ENCODE assay signal across 8 cellular contexts in the genomic region with DNA sequence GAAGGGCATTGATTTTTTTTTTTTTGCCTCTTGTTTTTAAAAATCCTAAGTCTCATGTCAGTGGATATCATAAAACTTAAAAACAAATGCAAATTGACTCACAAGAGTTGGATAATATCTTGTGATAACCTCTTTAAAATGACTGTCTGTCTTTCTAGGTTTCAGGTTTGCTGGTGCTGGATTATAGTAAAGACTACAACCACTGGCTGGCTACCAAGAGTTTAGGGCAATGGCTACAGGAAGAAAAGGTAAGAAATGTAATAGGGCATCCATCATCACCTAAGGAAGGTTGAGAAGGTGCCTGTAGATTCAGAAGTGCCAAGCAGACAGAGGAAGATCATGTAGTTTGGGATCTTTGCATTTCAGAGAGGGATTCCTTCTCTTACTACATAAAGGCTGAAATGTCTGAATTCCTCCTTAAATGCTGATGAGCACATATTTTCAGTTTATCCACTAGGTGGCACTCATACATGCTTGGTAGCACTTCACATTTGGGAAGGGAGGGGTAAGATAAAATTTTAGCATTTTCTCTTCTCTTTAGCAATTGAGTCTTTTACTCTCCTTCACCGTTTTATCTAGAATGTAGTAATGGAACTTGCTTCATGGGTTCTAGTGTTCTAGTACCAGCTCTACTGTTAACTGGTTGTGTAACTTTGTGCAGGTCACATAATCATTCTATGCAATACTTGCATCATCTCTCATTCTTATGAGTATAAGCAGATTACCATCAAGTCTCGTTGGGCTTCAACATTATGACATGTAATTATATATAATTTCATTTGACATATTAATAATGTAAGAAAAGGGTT. TPM values are rescaled to one million over a fixed set of nuclear protein-coding genes. Genes with fewer than 3 reads are reported as not detected.
DNase-seq lines count a peak whose midpoint lies in the region; ATAC-seq, FAIRE-seq and TF ChIP-seq lines count a peak whose summit lies in the region.

No MANE protein-coding gene starts in this region.

- intact Hi-C loops in left ventricle myocardium inferior (cut with micrococcal nuclease): no loop called here
- intact Hi-C loops in right cardiac atrium (cut with DNase I): no loop called here

- FAIRE-seq in RCC 7860 (lab: Jason Lieb, UNC): peak; percentile 41

- 22% methylated on average over 2 of the region's 2 CpGs for WGBS in right cardiac atrium
- WGBS in suprapubic skin: 22% methylated on average over 2 of the region's 2 CpGs

- DNase-seq in left ventricle myocardium inferior: no peak
- DNase-seq in right cardiac atrium: no peak
- DNase-seq in HT1080 (ENCODE audit: low read depth): peak; percentile 37
- DNase-seq in RCC 7860 (ENCODE audit: low spot score): peak; percentile 50
- DNase-seq in epithelial cell of esophagus (ENCODE audit: low read depth): peak; percentile 51
- DNase-seq in non-pigmented ciliary epithelial cell (ENCODE audit: low read depth): peak; percentile 9
- DNase-seq in suprapubic skin (ENCODE audit: low spot score in 2 of 2): no peak

- H3K4me1 ChIP-seq in left ventricle myocardium inferior: no peaks in the 10 kb centered on the region
- no peaks in the 10 kb centered on the region for H3K4me1 ChIP-seq in right cardiac atrium (ENCODE audit: control insufficient read depth, insufficient read depth, low read length)
- no peaks in the 10 kb centered on the region for H3K4me1 ChIP-seq in suprapubic skin

- H3K9me3 ChIP-seq in left ventricle myocardium inferior (replicated peaks) (no peaks in the 10 kb centered on the region), right cardiac atrium (ENCODE audit: control insufficient read depth, low read length) (no peaks in the 10 kb centered on the region), suprapubic skin (no peaks in the 10 kb centered on the region)

- H3K4me3 ChIP-seq in left ventricle myocardium inferior (no peak overlapping the region), right cardiac atrium (ENCODE audit: low read length) (no peak overlapping the region), epithelial cell of esophagus (ENCODE audit: low read length) (no peak overlapping the region), suprapubic skin (no peak overlapping the region)

- TF ChIP-seq POLR2A in suprapubic skin (IDR thresholded peaks at IDR 0.05): no peak

- no peak overlapping the region for H3K27ac ChIP-seq in left ventricle myocardium inferior (replicated peaks)
- no peak overlapping the region for H3K27ac ChIP-seq in right cardiac atrium (ENCODE audit: low read length)
- no peak overlapping the region for H3K27ac ChIP-seq in suprapubic skin

- ATAC-seq in right cardiac atrium (no peak), GM21723 (IDR thresholded peaks at IDR 0.05; ENCODE audit: unreplicated experiment) (peak; percentile 97)

- no peaks in the 10 kb centered on the region for H3K36me3 ChIP-seq in left ventricle myocardium inferior
- no peaks in the 10 kb centered on the region for H3K36me3 ChIP-seq in suprapubic skin

- TF ChIP-seq EP300 in suprapubic skin (IDR thresholded peaks at IDR 0.05): no peak

- H3K27me3 ChIP-seq in left ventricle myocardium inferior (ENCODE audit: low read depth): no peaks in the 10 kb centered on the region
- no peaks in the 10 kb centered on the region for H3K27me3 ChIP-seq in right cardiac atrium (ENCODE audit: control insufficient read depth, insufficient read depth)
- H3K27me3 ChIP-seq in suprapubic skin: no peaks in the 10 kb centered on the region

- TF ChIP-seq CTCF in left ventricle myocardium inferior (IDR thresholded peaks at IDR 0.05; ENCODE audit: borderline replicate concordance): peak; percentile 75
- peak; percentile 78 for TF ChIP-seq CTCF in epithelial cell of esophagus (IDR thresholded peaks at IDR 0.05; ENCODE audit: insufficient read depth, low read depth, low read length, missing control alignments)
- TF ChIP-seq CTCF in suprapubic skin (IDR thresholded peaks at IDR 0.05): peak in 1 of 2 donors; percentile 51

RNA-seq across cellular contexts. Expression of a gene that starts 21.1 kb away (rescaled TPM):
- total RNA-seq in left ventricle myocardium inferior (4.9 TPM), right cardiac atrium (1 to 10 TPM; 2.5 to 5.4 (median 3.7) TPM), suprapubic skin (1 to 10 TPM; 3.6 to 7.0 (median 5.5) TPM)
- 1.2 TPM for polyA plus RNA-seq in right cardiac atrium
- total RNA-seq in HT1080 (2014; rRNA removed; shearing (Covaris generic)): 13.8 and 17.4 TPM in 2 replicates
- polyA plus RNA-seq in HT1080 (2015; cell fraction: cytosol; rRNA removed): 10.0 and 13.7 TPM in 2 replicates
- 38.1 and 40.4 TPM in 2 replicates for polyA plus RNA-seq in HT1080 (2015; cell fraction: nucleus; rRNA removed)

Comparison
In these comparisons a context has a peak if more than half of its experiments do, and no peak if none do; other contexts are left out.
1. DNase-seq: peak in HT1080 (single experiment), RCC 7860 (single experiment), epithelial cell of esophagus (single experiment) and non-pigmented ciliary epithelial cell (single experiment); none in left ventricle myocardium inferior (single experiment), right cardiac atrium (0 of 3) and suprapubic skin (0 of 2).